Comparison of ENCODE assay signal across 12 cellular contexts in genomic region chr1:172499636-172500141, GRCh38. TPM values are rescaled to one million over a fixed set of nuclear protein-coding genes. Genes with fewer than 3 reads are reported as not detected.
DNase-seq lines count a peak whose midpoint lies in the region; ATAC-seq, FAIRE-seq and TF ChIP-seq lines count a peak whose summit lies in the region.
"Had no signal": no experiment of that assay in that cellular context is flagged by ENCODE, and none has a peak within 500 bp of the region (broad histone marks: within the 10 kb centered on the region; RNA-seq: fewer than 3 reads in every experiment).

No MANE protein-coding gene starts in this region.

- H3K9me3 ChIP-seq in A549: no peaks in the 10 kb centered on the region

- POLR2A ChIA-PET in A549 (lab: Yijun Ruan, JAX): interaction anchor here (0.7 kb wide), 1 partner anchor 33 kb away, joined by 3 read pairs; the partner anchor contains the start of gene SUCO

- H3K27ac ChIP-seq in A549: peak overlapping the region in 1 of 2 experiments; percentile 23; a peak in 1 of 6 replicates
- H3K27ac ChIP-seq: VCaP had no signal

- no peak for TF ChIP-seq RAD21 in A549 (conservative IDR thresholded peaks at IDR 0.05 in 1 of 2, IDR thresholded peaks at IDR 0.05 in 1 of 2)

- DNase-seq in A549 (ENCODE audit: low read depth in 1 of 2, low spot score in 1 of 2): peak; percentile 38 to 56
- peak; percentile 46 for DNase-seq in ELR (ENCODE audit: low read depth)
- DNase-seq in SK-MEL-5 (ENCODE audit: low read depth, low spot score): peak; percentile 50
- peak; percentile 7 for DNase-seq in iris pigment epithelial cell (ENCODE audit: low read depth)
- no peak for DNase-seq in NCI-H1694 (lab: John Stamatoyannopoulos, UW)
- no peak for DNase-seq in NCI-H1105 treated with DMSO at 0.1 percent for 48 hours (lab: John Stamatoyannopoulos, UW)
- no peak for DNase-seq in DMS114 treated with DMSO at 0.1 percent for 48 hours (lab: John Stamatoyannopoulos, UW; ENCODE audit: unreplicated experiment)
- DNase-seq: glutamatergic neuron, NCI-H2107, nucleus accumbens had no signal

- in situ Hi-C loops in SK-MEL-5 (cut with HindIII; ENCODE audit: low pct_unique_long_range_greater_than_20kb, low sequenced_read_pairs): no loop called here

- no peak for TF ChIP-seq CTCF in A549 (IDR thresholded peaks at IDR 0.05)

- ATAC-seq in A549 (peak; percentile 84 to 88), GM18873 (IDR thresholded peaks at IDR 0.05; ENCODE audit: low FRiP score, unreplicated experiment) (no peak)

- CTCF ChIA-PET in A549 (lab: Yijun Ruan, JAX): no interaction called here

- H3K4me2 ChIP-seq in A549: peak overlapping the region; percentile 39

- peaks cover 18% of the 10 kb centered on the region for H3K4me1 ChIP-seq in A549

- TF ChIP-seq POLR2A in A549 (IDR thresholded peaks at IDR 0.05; ENCODE audit: low read length): no peak

- H3K4me3 ChIP-seq in A549: no peak overlapping the region

- no peak for FAIRE-seq in A549 (lab: Jason Lieb, UNC)

- whole genome bisulfite sequencing in A549 (ENCODE audit: missing lambda C conversion rate): 65% methylated on average over 3 of the region's 3 CpGs

- no peak for TF ChIP-seq EP300 in A549 (IDR thresholded peaks at IDR 0.05)

TF ChIP-seq in A549, 52 proteins besides CTCF, POLR2A, EP300 and RAD21:
- TF ChIP-seq MAFK (IDR thresholded peaks at IDR 0.05; ENCODE audit: partially characterized antibody): peak; percentile 64
- TF ChIP-seq FOSB (CRISPR knock-in tag; IDR thresholded peaks at IDR 0.05): no peak
- TF ChIP-seq FOSL2 (IDR thresholded peaks at IDR 0.05): 0 out of 2 replicates have a peak, but pooled peaks have one; percentile 21
- peak; percentile 60 for TF ChIP-seq FOSL2 (CRISPR knock-in tag; IDR thresholded peaks at IDR 0.05)
- TF ChIP-seq JUNB (IDR thresholded peaks at IDR 0.05): 0 out of 2 replicates have a peak, but pooled peaks have one; percentile 17

RNA-seq across cellular contexts. Expression of gene SUCO, which starts 33.3 kb away (rescaled TPM):
- 17.7 and 21.8 TPM in 2 replicates for polyA plus RNA-seq in A549 (2011; rRNA removed)
- polyA plus RNA-seq in A549 (2012; cell fraction: cytosol; rRNA removed): 2.0 and 2.1 TPM in 2 replicates
- polyA plus RNA-seq in A549 (2012; cell fraction: nucleus; rRNA removed): 2.1 and 2.8 TPM in 2 replicates
- polyA plus RNA-seq in A549 (2017; fragmentation: RNase III; extraction: RNeasy Plus Mini Kit Qiagen cat#74134 plus additional on column Dnase treatment): 10.0 to 10.6 TPM (median 10.3 TPM) in 3 replicates
- polyA minus RNA-seq in A549 (2011; rRNA and poly(A)+ RNA removed): 11.4 and 12.4 TPM in 2 replicates
- total RNA-seq in SK-MEL-5 (2014; rRNA removed; shearing (Covaris generic)): 15.0 and 15.9 TPM in 2 replicates
- polyA plus RNA-seq in SK-MEL-5 (2015; cell fraction: cytosol; rRNA removed): 13.4 and 17.2 TPM in 2 replicates
- 29.0 and 31.4 TPM in 2 replicates for polyA plus RNA-seq in SK-MEL-5 (2015; cell fraction: nucleus; rRNA removed)

RNA-seq across cellular contexts. Expression of gene PIGC, which starts 55.8 kb away (rescaled TPM):
- polyA plus RNA-seq in A549 (2011; rRNA removed) (50.0 and 51.4 TPM in 2 replicates), A549 (2017; fragmentation: RNase III; extraction: RNeasy Plus Mini Kit Qiagen cat#74134 plus additional on column Dnase treatment) (24.9 to 32.2 TPM (median 30.7 TPM) in 3 replicates)
- 20.6 and 29.2 TPM in 2 replicates for polyA plus RNA-seq in A549 (2012; cell fraction: cytosol; rRNA removed)
- 11.1 and 22.0 TPM in 2 replicates for polyA plus RNA-seq in A549 (2012; cell fraction: nucleus; rRNA removed)
- 42.7 and 44.9 TPM in 2 replicates for polyA minus RNA-seq in A549 (2011; rRNA and poly(A)+ RNA removed)
- total RNA-seq in SK-MEL-5 (2014; rRNA removed; shearing (Covaris generic)): 22.5 and 25.3 TPM in 2 replicates
- polyA plus RNA-seq in SK-MEL-5 (2015; cell fraction: cytosol; rRNA removed): 31.2 and 34.0 TPM in 2 replicates
- polyA plus RNA-seq in SK-MEL-5 (2015; cell fraction: nucleus; rRNA removed): 14.0 and 19.4 TPM in 2 replicates

Comparison
In these comparisons a context has a peak if more than half of its experiments do, and no peak if none do; other contexts are left out.
1. DNase-seq: peak in A549 (2 of 2), ELR (single experiment), SK-MEL-5 (single experiment) and iris pigment epithelial cell (single experiment); none in NCI-H1694 (single experiment), NCI-H1105 treated with DMSO at 0.1 percent for 48 hours (single experiment) and DMS114 treated with DMSO at 0.1 percent for 48 hours (single experiment).